Comparison of ENCODE assay signal across 1 cellular context in the genomic region with DNA sequence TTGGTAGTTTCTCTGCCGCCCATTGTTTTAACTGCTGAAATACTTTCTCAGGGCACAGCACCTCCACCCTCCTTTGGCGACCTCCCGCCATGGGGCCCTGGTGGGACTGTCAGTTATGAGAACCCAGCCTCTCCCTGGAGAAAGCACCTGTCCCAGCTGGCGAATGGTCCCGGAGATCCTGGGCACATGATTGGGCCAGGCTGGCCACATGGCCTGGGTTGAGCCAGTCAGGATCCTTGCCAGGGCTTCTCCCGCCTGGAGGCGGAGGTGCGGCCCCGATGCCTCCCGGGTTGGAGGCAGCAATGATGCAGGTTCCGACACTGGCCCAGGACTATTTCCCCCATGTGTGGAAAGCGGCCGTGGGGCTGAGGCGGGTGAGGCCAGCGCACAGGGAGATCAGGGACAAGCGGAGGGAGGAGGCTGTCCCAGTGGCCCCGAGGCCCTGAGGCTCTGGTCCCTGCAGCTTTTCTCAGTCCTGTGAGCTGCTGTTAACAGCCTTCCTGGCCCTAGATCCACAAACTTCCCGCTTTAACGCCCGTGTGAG.
TF ChIP-seq lines count a peak whose summit lies in the region.

No MANE protein-coding gene starts in this region.

TF ChIP-seq in HCT116, 20 proteins besides CTCF, POLR2A, EP300 and RAD21 (continued from another document):
- TF ChIP-seq, protein P1, sequence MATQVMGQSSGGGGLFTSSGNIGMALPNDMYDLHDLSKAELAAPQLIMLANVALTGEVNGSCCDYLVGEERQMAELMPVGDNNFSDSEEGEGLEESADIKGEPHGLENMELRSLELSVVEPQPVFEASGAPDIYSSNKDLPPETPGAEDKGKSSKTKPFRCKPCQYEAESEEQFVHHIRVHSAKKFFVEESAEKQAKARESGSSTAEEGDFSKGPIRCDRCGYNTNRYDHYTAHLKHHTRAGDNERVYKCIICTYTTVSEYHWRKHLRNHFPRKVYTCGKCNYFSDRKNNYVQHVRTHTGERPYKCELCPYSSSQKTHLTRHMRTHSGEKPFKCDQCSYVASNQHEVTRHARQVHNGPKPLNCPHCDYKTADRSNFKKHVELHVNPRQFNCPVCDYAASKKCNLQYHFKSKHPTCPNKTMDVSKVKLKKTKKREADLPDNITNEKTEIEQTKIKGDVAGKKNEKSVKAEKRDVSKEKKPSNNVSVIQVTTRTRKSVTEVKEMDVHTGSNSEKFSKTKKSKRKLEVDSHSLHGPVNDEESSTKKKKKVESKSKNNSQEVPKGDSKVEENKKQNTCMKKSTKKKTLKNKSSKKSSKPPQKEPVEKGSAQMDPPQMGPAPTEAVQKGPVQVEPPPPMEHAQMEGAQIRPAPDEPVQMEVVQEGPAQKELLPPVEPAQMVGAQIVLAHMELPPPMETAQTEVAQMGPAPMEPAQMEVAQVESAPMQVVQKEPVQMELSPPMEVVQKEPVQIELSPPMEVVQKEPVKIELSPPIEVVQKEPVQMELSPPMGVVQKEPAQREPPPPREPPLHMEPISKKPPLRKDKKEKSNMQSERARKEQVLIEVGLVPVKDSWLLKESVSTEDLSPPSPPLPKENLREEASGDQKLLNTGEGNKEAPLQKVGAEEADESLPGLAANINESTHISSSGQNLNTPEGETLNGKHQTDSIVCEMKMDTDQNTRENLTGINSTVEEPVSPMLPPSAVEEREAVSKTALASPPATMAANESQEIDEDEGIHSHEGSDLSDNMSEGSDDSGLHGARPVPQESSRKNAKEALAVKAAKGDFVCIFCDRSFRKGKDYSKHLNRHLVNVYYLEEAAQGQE (IDR thresholded peaks at IDR 0.05; ENCODE audit: low read depth) = no peak
- TF ChIP-seq EGR1 (IDR thresholded peaks at IDR 0.05; ENCODE audit: low read depth) (no peak), ZBTB33 (IDR thresholded peaks at IDR 0.05; ENCODE audit: extremely low read depth, insufficient replicate concordance, low read length) (no peak), ZFX (IDR thresholded peaks at IDR 0.05) (no peak), YY1 (IDR thresholded peaks at IDR 0.05; ENCODE audit: extremely low read depth, insufficient replicate concordance, low read depth, low read length) (no peak), EZH2phosphoT487 (IDR thresholded peaks at IDR 0.05; ENCODE audit: borderline replicate concordance) (no peak)
- TF ChIP-seq, protein P2, sequence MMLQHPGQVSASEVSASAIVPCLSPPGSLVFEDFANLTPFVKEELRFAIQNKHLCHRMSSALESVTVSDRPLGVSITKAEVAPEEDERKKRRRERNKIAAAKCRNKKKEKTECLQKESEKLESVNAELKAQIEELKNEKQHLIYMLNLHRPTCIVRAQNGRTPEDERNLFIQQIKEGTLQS (IDR thresholded peaks at IDR 0.05) = no peak
